ENCODE assay signal across 1 cellular context in genomic region chr10:77185696-77186095, GRCh38.
TF ChIP-seq lines count a peak whose summit lies in the region.

No MANE protein-coding gene starts in this region.

TF ChIP-seq in IMR-90, 13 proteins besides CTCF, POLR2A, EP300 and RAD21:
- TF ChIP-seq FOS (IDR thresholded peaks at IDR 0.05; ENCODE audit: low read depth, low read length) (no peak), CEBPB (IDR thresholded peaks at IDR 0.05; ENCODE audit: low read depth, low read length) (no peak), MAFK (IDR thresholded peaks at IDR 0.05; ENCODE audit: low read depth, low read length) (no peak), MXI1 (IDR thresholded peaks at IDR 0.05; ENCODE audit: borderline replicate concordance, low read depth, low read length) (no peak), NFE2L2 (IDR thresholded peaks at IDR 0.05; ENCODE audit: low read depth, low read length) (no peak), RCOR1 (IDR thresholded peaks at IDR 0.05; ENCODE audit: insufficient replicate concordance, low read length) (no peak), USF2 (IDR thresholded peaks at IDR 0.05; ENCODE audit: low read depth, low read length) (no peak), MAZ (IDR thresholded peaks at IDR 0.05; ENCODE audit: borderline replicate concordance, low read depth, low read length) (no peak), BHLHE40 (IDR thresholded peaks at IDR 0.05; ENCODE audit: low read depth, low read length) (no peak)
